In genomic region chr2:27041708-27042107, GRCh38 we compare ENCODE assay signal across 13 cellular contexts. TPM values are rescaled to one million over a fixed set of nuclear protein-coding genes. Genes with fewer than 3 reads are reported as not detected.
DNase-seq lines count a peak whose midpoint lies in the region; ATAC-seq and TF ChIP-seq lines count a peak whose summit lies in the region.
"Had no signal": no experiment of that assay in that cellular context is flagged by ENCODE, and none has a peak within 500 bp of the region (broad histone marks: within the 10 kb centered on the region; RNA-seq: fewer than 3 reads in every experiment).

No MANE protein-coding gene starts in this region.

- DNase-seq in right atrium auricular region (ENCODE audit: low spot score) (no peak), Right ventricle myocardium superior (no peak), inferior parietal cortex (ENCODE audit: extremely low spot score) (peak; percentile 8), uterus (no peak), GM20000 (ENCODE audit: low spot score) (no peak), NCI-H524 (lab: John Stamatoyannopoulos, UW) (no peak)
- no peak for DNase-seq in stimulated activated CD4-positive, alpha-beta T cell treated with anti-CD3 and anti-CD28 coated beads, Interleukin-4, amount 100 ng/mL, for 1 hour
- DNase-seq: activated CD4-positive, alpha-beta memory T cell treated with anti-CD3 and anti-CD28 coated beads for 36 hours; Kasumi-1; SHP77 had no signal

- H3K36me3 ChIP-seq in right atrium auricular region (peaks cover 45% of the 10 kb centered on the region), uterus (no peaks in the 10 kb centered on the region)

- TF ChIP-seq CTCF in right atrium auricular region (IDR thresholded peaks at IDR 0.05) (no peak), uterus (IDR thresholded peaks at IDR 0.05) (no peak), GM20000 (IDR thresholded peaks at IDR 0.05; ENCODE audit: extremely low read depth, missing control alignments) (no peak)

- H3K27ac ChIP-seq in right atrium auricular region, result peak overlapping the region; percentile 26 to 27
- H3K27ac ChIP-seq in uterus, result peak overlapping the region; percentile 14 to 22
- H3K27ac ChIP-seq: epithelial cell of prostate, neutrophil had no signal

- no peak for TF ChIP-seq POLR2A in uterus (IDR thresholded peaks at IDR 0.05)

- intact Hi-C loops in Right ventricle myocardium superior (cut with DNase I), result no loop called here
- intact Hi-C loops in uterus (cut with DNase I; ENCODE audit: low total_unique reads), result no loop called here

- H3K9me3 ChIP-seq in right atrium auricular region (no peaks in the 10 kb centered on the region), uterus (no peaks in the 10 kb centered on the region)
- H3K9me3 ChIP-seq: neutrophil had no signal

- H3K4me1 ChIP-seq in right atrium auricular region (peaks cover 0 to 13% of the 10 kb centered on the region in 2 donors), uterus (no peaks in the 10 kb centered on the region)

- H3K27me3 ChIP-seq in right atrium auricular region (no peaks in the 10 kb centered on the region), uterus (no peaks in the 10 kb centered on the region)
- H3K27me3 ChIP-seq: neutrophil had no signal

- ATAC-seq in Right ventricle myocardium superior (ENCODE audit: poor library complexity) (no peak), HG03469 (IDR thresholded peaks at IDR 0.05; ENCODE audit: unreplicated experiment) (peak; percentile 6)

- H3K4me3 ChIP-seq in right atrium auricular region (no peak overlapping the region), uterus (no peak overlapping the region)

RNA-seq across cellular contexts. Expression of gene TMEM214, which starts 8.9 kb away (rescaled TPM):
- 10 to 100 TPM; 21.0 to 41.0 TPM for total RNA-seq in right atrium auricular region
- 28.2 TPM for total RNA-seq in Right ventricle myocardium superior
- 10 to 100 TPM; 16.1 to 96.2 (median 66.5) TPM for total RNA-seq in uterus

RNA-seq across cellular contexts. Expression of gene AGBL5, which starts 9.8 kb away (rescaled TPM):
- total RNA-seq in right atrium auricular region (1 to 10 TPM; 8.1 to 9.3 TPM), Right ventricle myocardium superior (6.8 TPM), uterus (10 to 100 TPM in 2 of 4 donors, 1 to 10 TPM in 1, under 1 TPM in 1; 0.77 to 26.2 (median 10.8) TPM)

RNA-seq across cellular contexts. Expression of gene OST4, which starts 29.7 kb away (rescaled TPM):
- total RNA-seq in right atrium auricular region (100 to 1,000 TPM; 379 to 465 TPM), Right ventricle myocardium superior (393 TPM), uterus (100 to 1,000 TPM in 3 of 4 donors, 10 to 100 TPM in 1; 76.3 to 387 (median 237) TPM)

RNA-seq across cellular contexts. Expression of gene EMILIN1, which starts 36.7 kb away (rescaled TPM):
- total RNA-seq in right atrium auricular region, result 10 to 100 TPM; 22.3 to 36.7 TPM
- 17.4 TPM for total RNA-seq in Right ventricle myocardium superior
- total RNA-seq in uterus, result 100 to 1,000 TPM; 107 to 377 (median 224) TPM

RNA-seq across cellular contexts. Expression of gene KHK, which starts 44.9 kb away (rescaled TPM):
- 1 to 10 TPM in 1 of 2 donors, under 1 TPM in 1; 0.82 to 1.7 TPM for total RNA-seq in right atrium auricular region
- 3.3 TPM for total RNA-seq in Right ventricle myocardium superior
- 10 to 100 TPM in 1 of 4 donors, 1 to 10 TPM in 3; 1.0 to 21.6 (median 5.4) TPM for total RNA-seq in uterus
